ENCODE assay signal across 9 cellular contexts in the genomic region with DNA sequence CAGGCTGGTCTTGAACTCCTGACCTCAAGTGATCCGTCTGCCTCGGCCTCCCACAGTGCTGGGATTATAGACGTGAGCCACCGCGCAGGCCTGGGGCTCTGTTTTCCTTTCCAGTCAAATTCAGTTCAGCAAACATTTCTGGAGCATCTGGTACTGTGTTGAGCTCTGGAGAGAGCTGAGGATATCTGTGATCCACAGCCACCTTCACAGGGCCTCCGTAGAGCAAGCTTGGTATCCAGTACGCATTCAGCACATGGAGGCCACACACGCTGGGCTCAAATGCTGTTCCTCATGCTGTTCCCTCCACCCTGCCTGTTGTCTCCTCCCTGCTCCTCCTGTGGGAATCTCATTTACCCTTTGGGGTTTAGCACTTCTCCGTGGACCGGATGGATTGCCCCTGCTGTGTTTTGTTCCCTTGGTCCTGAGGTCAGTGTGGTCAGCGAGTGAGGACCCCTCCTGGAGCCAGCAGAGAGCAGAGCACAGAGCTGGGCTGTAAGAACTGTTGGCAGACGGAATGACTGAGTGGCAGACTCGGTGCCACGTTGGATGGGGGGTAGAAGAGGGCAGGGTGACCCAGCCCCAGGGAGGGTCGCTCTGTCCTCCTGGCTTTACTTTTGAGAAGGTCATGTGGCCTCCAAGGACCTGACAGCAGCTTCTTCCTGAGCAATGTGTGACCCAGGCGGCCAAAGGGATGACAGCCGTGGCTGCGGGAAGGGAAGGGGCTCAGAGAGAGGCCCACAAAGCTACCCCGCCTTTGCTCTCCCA. TPM values are rescaled to one million over a fixed set of nuclear protein-coding genes. Genes with fewer than 3 reads are reported as not detected.
DNase-seq lines count a peak whose midpoint lies in the region; ATAC-seq, FAIRE-seq and TF ChIP-seq lines count a peak whose summit lies in the region.
"Had no signal": no experiment of that assay in that cellular context is flagged by ENCODE, and none has a peak within 500 bp of the region (broad histone marks: within the 10 kb centered on the region; RNA-seq: fewer than 3 reads in every experiment).

No MANE protein-coding gene starts in this region.

- peak overlapping the region; percentile 62 for H3K27ac Mint-ChIP-seq in T-helper 2 cell treated with Interferon-gamma antibody and Interleukin-4, amounts not matched to agents 5 μg/mL and 100 μg/mL, for 36 hours
- H3K27ac Mint-ChIP-seq in activated T-helper 2 cell treated with anti-CD3 and anti-CD28 coated beads, Interferon-gamma antibody, Interleukin-2, Interleukin-4, amounts not matched to agents 10 μg/mL and 5 μg/mL and 100 μg/mL, durations not matched to agents 14 hours and 24 hours and 36 hours: peak overlapping the region; percentile 76
- H3K27ac Mint-ChIP-seq in stimulated activated naive B cell treated with anti-CD40 and anti-IgM and Interleukin-4, amounts not matched to agents 10 μg/mL and 1 μg/mL and 100 μg/mL, for 72 hours: peak overlapping the region; percentile 77

- peak overlapping the region; percentile 91 for H3K4me3 ChIP-seq in iPS-18c (ENCODE audit: insufficient read depth, low read depth, low read length)

- POLR2A ChIA-PET in RWPE1 (lab: Yijun Ruan, JAX; ENCODE audit: low non-redundant PET): no interaction called here

- no peak for FAIRE-seq in GM12892 (lab: Jason Lieb, UNC)
- FAIRE-seq: A204.1 had no signal

- intact Hi-C loops in activated T-helper 2 cell treated with anti-CD3 and anti-CD28 coated beads, Interferon-gamma antibody, Interleukin-2, Interleukin-4, amounts not matched to agents 10 μg/mL and 5 μg/mL and 100 μg/mL, durations not matched to agents 14 hours and 24 hours and 36 hours (cut with micrococcal nuclease): no loop called here

- no peak for DNase-seq in T-helper 2 cell treated with Interferon-gamma antibody and Interleukin-4, amounts not matched to agents 5 μg/mL and 100 μg/mL, for 36 hours (ENCODE audit: low spot score)
- DNase-seq in T-helper 2 cell (no peak), RWPE1 (ENCODE audit: low spot score) (no peak), mesenteric fat pad (ENCODE audit: low spot score) (no peak), GM12892 (ENCODE audit: insufficient read length) (no peak)
- no peak for DNase-seq in activated T-helper 2 cell treated with anti-CD3 and anti-CD28 coated beads, Interferon-gamma antibody, Interleukin-2, Interleukin-4, amounts not matched to agents 10 μg/mL and 5 μg/mL and 100 μg/mL, durations not matched to agents 14 hours and 24 hours and 36 hours (ENCODE audit: low spot score)
- no peak for DNase-seq in stimulated activated naive B cell treated with anti-CD40 and anti-IgM and Interleukin-4, amounts not matched to agents 10 μg/mL and 1 μg/mL and 100 μg/mL, for 72 hours

- no peak for TF ChIP-seq CTCF in RWPE1 (conservative IDR thresholded peaks at IDR 0.05; ENCODE audit: low read depth)

- H3K4me3 Mint-ChIP-seq in T-helper 2 cell treated with Interferon-gamma antibody and Interleukin-4, amounts not matched to agents 5 μg/mL and 100 μg/mL, for 36 hours: peak overlapping the region; percentile 76
- H3K4me3 Mint-ChIP-seq in activated T-helper 2 cell treated with anti-CD3 and anti-CD28 coated beads, Interferon-gamma antibody, Interleukin-2, Interleukin-4, amounts not matched to agents 10 μg/mL and 5 μg/mL and 100 μg/mL, durations not matched to agents 14 hours and 24 hours and 36 hours (ENCODE audit: low read depth): peak overlapping the region; percentile 81
- H3K4me3 Mint-ChIP-seq in stimulated activated naive B cell treated with anti-CD40 and anti-IgM and Interleukin-4, amounts not matched to agents 10 μg/mL and 1 μg/mL and 100 μg/mL, for 72 hours: peak overlapping the region; percentile 74

- H3K36me3 Mint-ChIP-seq in T-helper 2 cell treated with Interferon-gamma antibody and Interleukin-4, amounts not matched to agents 5 μg/mL and 100 μg/mL, for 36 hours (ENCODE audit: low read depth): no peaks in the 10 kb centered on the region
- no peaks in the 10 kb centered on the region for H3K36me3 Mint-ChIP-seq in activated T-helper 2 cell treated with anti-CD3 and anti-CD28 coated beads, Interferon-gamma antibody, Interleukin-2, Interleukin-4, amounts not matched to agents 10 μg/mL and 5 μg/mL and 100 μg/mL, durations not matched to agents 14 hours and 24 hours and 36 hours (ENCODE audit: low read depth)
- no peaks in the 10 kb centered on the region for H3K36me3 Mint-ChIP-seq in stimulated activated naive B cell treated with anti-CD40 and anti-IgM and Interleukin-4, amounts not matched to agents 10 μg/mL and 1 μg/mL and 100 μg/mL, for 72 hours

- CTCF ChIA-PET in RWPE1 (lab: Yijun Ruan, JAX): interaction anchor here (0.6 to 1.0 kb wide), 4 partner anchors 17 to 178 kb away, joined by 3 to 4 read pairs (median 3); no protein-coding TSS in a partner anchor

- H3K27ac ChIP-seq in RWPE1: no peak overlapping the region

- H3K9me3 ChIP-seq in iPS-18c (ENCODE audit: control insufficient read depth, insufficient read depth, low read length): no peaks in the 10 kb centered on the region

- H3K4me1 Mint-ChIP-seq in T-helper 2 cell treated with Interferon-gamma antibody and Interleukin-4, amounts not matched to agents 5 μg/mL and 100 μg/mL, for 36 hours (ENCODE audit: low read depth): peaks cover 3% of the 10 kb centered on the region
- H3K4me1 Mint-ChIP-seq in activated T-helper 2 cell treated with anti-CD3 and anti-CD28 coated beads, Interferon-gamma antibody, Interleukin-2, Interleukin-4, amounts not matched to agents 10 μg/mL and 5 μg/mL and 100 μg/mL, durations not matched to agents 14 hours and 24 hours and 36 hours (ENCODE audit: low read depth): peaks cover 1% of the 10 kb centered on the region
- H3K4me1 Mint-ChIP-seq in stimulated activated naive B cell treated with anti-CD40 and anti-IgM and Interleukin-4, amounts not matched to agents 10 μg/mL and 1 μg/mL and 100 μg/mL, for 72 hours: peaks cover 5 to 8% of the 10 kb centered on the region in 2 donors

- no peak for TF ChIP-seq POLR2A in GM12892 (IDR thresholded peaks at IDR 0.05; ENCODE audit: low read depth, low read length)

- H3K9me3 Mint-ChIP-seq in T-helper 2 cell treated with Interferon-gamma antibody and Interleukin-4, amounts not matched to agents 5 μg/mL and 100 μg/mL, for 36 hours: no peaks in the 10 kb centered on the region
- no peaks in the 10 kb centered on the region for H3K9me3 Mint-ChIP-seq in activated T-helper 2 cell treated with anti-CD3 and anti-CD28 coated beads, Interferon-gamma antibody, Interleukin-2, Interleukin-4, amounts not matched to agents 10 μg/mL and 5 μg/mL and 100 μg/mL, durations not matched to agents 14 hours and 24 hours and 36 hours
- no peaks in the 10 kb centered on the region for H3K9me3 Mint-ChIP-seq in stimulated activated naive B cell treated with anti-CD40 and anti-IgM and Interleukin-4, amounts not matched to agents 10 μg/mL and 1 μg/mL and 100 μg/mL, for 72 hours

- ATAC-seq in stimulated activated naive B cell treated with anti-CD40 and anti-IgM and Interleukin-4, amounts not matched to agents 10 μg/mL and 1 μg/mL and 100 μg/mL, for 72 hours (replicated peaks): no peak

- H3K27me3 Mint-ChIP-seq in T-helper 2 cell treated with Interferon-gamma antibody and Interleukin-4, amounts not matched to agents 5 μg/mL and 100 μg/mL, for 36 hours (ENCODE audit: low read depth): peaks cover 6% of the 10 kb centered on the region
- peaks cover 18% of the 10 kb centered on the region for H3K27me3 Mint-ChIP-seq in activated T-helper 2 cell treated with anti-CD3 and anti-CD28 coated beads, Interferon-gamma antibody, Interleukin-2, Interleukin-4, amounts not matched to agents 10 μg/mL and 5 μg/mL and 100 μg/mL, durations not matched to agents 14 hours and 24 hours and 36 hours (ENCODE audit: low read depth)
- H3K27me3 Mint-ChIP-seq in stimulated activated naive B cell treated with anti-CD40 and anti-IgM and Interleukin-4, amounts not matched to agents 10 μg/mL and 1 μg/mL and 100 μg/mL, for 72 hours: peaks cover 4 to 12% of the 10 kb centered on the region in 2 donors

RNA-seq across cellular contexts. Expression of a gene that starts 0.9 kb away (rescaled TPM):
- 10.8 and 12.0 TPM in 2 replicates for total RNA-seq in activated T-helper 2 cell treated with anti-CD3 and anti-CD28 coated beads, Interferon-gamma antibody, Interleukin-2, Interleukin-4, amounts not matched to agents 10 μg/mL and 5 μg/mL and 100 μg/mL, durations not matched to agents 14 hours and 24 hours and 36 hours
- total RNA-seq in mesenteric fat pad: 23.6 TPM
- 2.1 TPM for polyA plus RNA-seq in GM12892 (2012; ENCODE audit: missing spikeins)

RNA-seq across cellular contexts. Expression of a gene that starts 33.2 kb away (rescaled TPM):
- 0.34 and 0.39 TPM in 2 replicates for total RNA-seq in activated T-helper 2 cell treated with anti-CD3 and anti-CD28 coated beads, Interferon-gamma antibody, Interleukin-2, Interleukin-4, amounts not matched to agents 10 μg/mL and 5 μg/mL and 100 μg/mL, durations not matched to agents 14 hours and 24 hours and 36 hours
- 2.9 TPM for total RNA-seq in mesenteric fat pad
- 2.2 TPM for polyA plus RNA-seq in GM12892 (2012; ENCODE audit: missing spikeins)

RNA-seq across cellular contexts. Expression of a gene that starts 40.5 kb away (rescaled TPM):
- total RNA-seq in activated T-helper 2 cell treated with anti-CD3 and anti-CD28 coated beads, Interferon-gamma antibody, Interleukin-2, Interleukin-4, amounts not matched to agents 10 μg/mL and 5 μg/mL and 100 μg/mL, durations not matched to agents 14 hours and 24 hours and 36 hours: 102 and 103 TPM in 2 replicates
- 143 TPM for total RNA-seq in mesenteric fat pad
- polyA plus RNA-seq in GM12892 (2012; ENCODE audit: missing spikeins): 65.7 TPM

RNA-seq across cellular contexts. Expression of a gene that starts 46.2 kb away (rescaled TPM):
- total RNA-seq in activated T-helper 2 cell treated with anti-CD3 and anti-CD28 coated beads, Interferon-gamma antibody, Interleukin-2, Interleukin-4, amounts not matched to agents 10 μg/mL and 5 μg/mL and 100 μg/mL, durations not matched to agents 14 hours and 24 hours and 36 hours: 0.05 and 0.34 TPM in 2 replicates
- total RNA-seq in mesenteric fat pad: not detected
- polyA plus RNA-seq in GM12892 (2012; ENCODE audit: missing spikeins): 0.93 TPM
